34 cellular contexts compared by ENCODE assay signal in the genomic region with DNA sequence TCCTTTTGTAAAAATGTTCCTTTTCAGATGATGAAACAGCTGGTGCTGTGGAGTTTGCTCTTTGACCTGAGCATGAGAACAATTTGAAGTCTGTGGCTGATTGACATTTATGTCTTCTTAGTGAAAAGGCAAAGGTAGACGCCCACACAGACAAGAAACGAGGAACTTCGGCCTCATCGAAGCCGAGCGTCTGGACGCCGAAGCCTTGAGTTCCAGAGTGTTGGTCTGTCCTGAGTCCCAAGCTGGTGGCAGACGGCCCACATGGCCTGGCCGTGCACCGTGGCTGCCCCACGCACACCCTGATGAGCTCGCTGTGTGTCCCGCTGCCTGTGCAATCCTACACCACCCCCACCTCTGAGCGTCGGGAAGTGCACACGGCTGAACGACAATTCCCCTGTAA. TPM values are rescaled to one million over a fixed set of nuclear protein-coding genes. Genes with fewer than 3 reads are reported as not detected.
"Had no signal": no experiment of that assay in that cellular context is flagged by ENCODE, and none has a peak within 500 bp of the region (broad histone marks: within the 10 kb centered on the region; RNA-seq: fewer than 3 reads in every experiment).

No MANE protein-coding gene starts in this region.

- H3K4me1 ChIP-seq: esophagus muscularis mucosa, foreskin keratinocyte, gastroesophageal sphincter, prostate gland, right atrium auricular region, sigmoid colon, spleen, tibial nerve, upper lobe of left lung, vagina had no signal

- H3K4me2 ChIP-seq: neural progenitor cell had no signal

- H3K9me3 Mint-ChIP-seq: naive thymus-derived CD4-positive, alpha-beta T cell; stimulated activated naive B cell treated with anti-CD40 and anti-IgM and Interleukin-4, amounts not matched to agents 10 μg/mL and 1 μg/mL and 100 μg/mL, for 72 hours; stimulated activated naive CD8-positive, alpha-beta T cell treated with anti-CD3 and anti-CD28 coated beads, Interleukin-15, Interleukin-2, amounts not matched to agents 100 ng/mL and 50 ng/mL, for 24 hours had no signal

- H3K27ac Mint-ChIP-seq: memory B cell; mesothelial cell of epicardium; naive thymus-derived CD4-positive, alpha-beta T cell; neural progenitor cell; stimulated activated naive B cell treated with anti-CD40 and anti-IgM and Interleukin-4, amounts not matched to agents 10 μg/mL and 1 μg/mL and 100 μg/mL, for 72 hours; stimulated activated naive CD8-positive, alpha-beta T cell treated with anti-CD3 and anti-CD28 coated beads, Interleukin-15, Interleukin-2, amounts not matched to agents 100 ng/mL and 50 ng/mL, for 24 hours had no signal

- H3K4me3 ChIP-seq: dorsolateral prefrontal cortex, esophagus muscularis mucosa, gastroesophageal sphincter, heart left ventricle, lung, neural progenitor cell, prostate gland, right atrium auricular region, sigmoid colon, spleen, thoracic aorta, tibial nerve, upper lobe of left lung, vagina had no signal

- H3K27me3 ChIP-seq: foreskin keratinocyte, gastroesophageal sphincter, neural progenitor cell, right atrium auricular region, sigmoid colon, spleen, tibial nerve, upper lobe of left lung, vagina had no signal

- FAIRE-seq: colon, endothelial cell of umbilical vein, islet of Langerhans had no signal

- DNase-seq: dorsolateral prefrontal cortex; effector CD4-positive, alpha-beta T cell; foreskin keratinocyte; heart left ventricle; hippocampal formation; kidney glomerular epithelial cell; naive thymus-derived CD4-positive, alpha-beta T cell; nucleus accumbens; sigmoid colon; spleen; stimulated activated CD4-positive, alpha-beta T cell treated with anti-CD3 and anti-CD28 coated beads, Interleukin-2, amount 100 ng/mL, for 48 hours; stimulated activated naive B cell treated with anti-CD40 and anti-IgM and Interleukin-4, amounts not matched to agents 10 μg/mL and 1 μg/mL and 100 μg/mL, for 72 hours had no signal

- H3K9ac ChIP-seq: neural progenitor cell had no signal

- H3K36me3 ChIP-seq: esophagus muscularis mucosa, gastroesophageal sphincter, heart left ventricle, neural progenitor cell, prostate gland, right atrium auricular region, sigmoid colon, spleen, thoracic aorta, tibial nerve, upper lobe of left lung, vagina had no signal

- H3K4me3 Mint-ChIP-seq: memory B cell; mesothelial cell of epicardium; naive thymus-derived CD4-positive, alpha-beta T cell; nephron; neural progenitor cell; stimulated activated naive B cell treated with anti-CD40 and anti-IgM and Interleukin-4, amounts not matched to agents 10 μg/mL and 1 μg/mL and 100 μg/mL, for 72 hours; stimulated activated naive CD8-positive, alpha-beta T cell treated with anti-CD3 and anti-CD28 coated beads, Interleukin-15, Interleukin-2, amounts not matched to agents 100 ng/mL and 50 ng/mL, for 24 hours had no signal

- H3K27ac ChIP-seq: dorsolateral prefrontal cortex, esophagus muscularis mucosa, foreskin keratinocyte, gastroesophageal sphincter, heart left ventricle, neural progenitor cell, prostate gland, right atrium auricular region, sigmoid colon, thoracic aorta, tibial nerve, upper lobe of left lung, vagina had no signal

- H3K4me1 Mint-ChIP-seq: memory B cell; naive thymus-derived CD4-positive, alpha-beta T cell; stimulated activated naive B cell treated with anti-CD40 and anti-IgM and Interleukin-4, amounts not matched to agents 10 μg/mL and 1 μg/mL and 100 μg/mL, for 72 hours had no signal

- H3K27me3 Mint-ChIP-seq: stimulated activated naive CD8-positive, alpha-beta T cell treated with anti-CD3 and anti-CD28 coated beads, Interleukin-15, Interleukin-2, amounts not matched to agents 100 ng/mL and 50 ng/mL, for 24 hours had no signal

- ATAC-seq: foreskin keratinocyte; gastroesophageal sphincter; heart left ventricle; left lobe of liver; naive thymus-derived CD4-positive, alpha-beta T cell; stimulated activated naive B cell treated with anti-CD40 and anti-IgM and Interleukin-4, amounts not matched to agents 10 μg/mL and 1 μg/mL and 100 μg/mL, for 72 hours had no signal

- H3K36me3 Mint-ChIP-seq: memory B cell; mesothelial cell of epicardium; naive thymus-derived CD4-positive, alpha-beta T cell; stimulated activated naive B cell treated with anti-CD40 and anti-IgM and Interleukin-4, amounts not matched to agents 10 μg/mL and 1 μg/mL and 100 μg/mL, for 72 hours had no signal

- H3K9me3 ChIP-seq: esophagus muscularis mucosa, gastroesophageal sphincter, heart left ventricle, prostate gland, right atrium auricular region, sigmoid colon, thoracic aorta, vagina had no signal

- H2AFZ ChIP-seq: neural progenitor cell had no signal

RNA-seq across cellular contexts. Expression of gene SNTG2, which starts 20.7 kb away (rescaled TPM):
- total RNA-seq: endothelial cell of umbilical vein, epithelial cell of proximal tubule, fibroblast of lung, foreskin keratinocyte, left lobe of liver, liver, mesothelial cell of epicardium, osteocyte had no signal
- polyA plus RNA-seq: endothelial cell of umbilical vein, foreskin keratinocyte, liver had no signal
